ENCODE assay signal across 19 cellular contexts in genomic region chr2:18536100-18536499, GRCh38. TPM values are rescaled to one million over a fixed set of nuclear protein-coding genes. Genes with fewer than 3 reads are reported as not detected.
A peak's percentile ranks its signal among the peaks of the same experiment; 100 is the strongest.
DNase-seq lines count a peak whose midpoint lies in the region; ATAC-seq and TF ChIP-seq lines count a peak whose summit lies in the region.
"Had no signal": no experiment of that assay in that cellular context is flagged by ENCODE, and none has a peak within 500 bp of the region (broad histone marks: within the 10 kb centered on the region; RNA-seq: fewer than 3 reads in every experiment).

No MANE protein-coding gene starts in this region.

- DNase-seq in AG20443 (ENCODE audit: low spot score) (peak; percentile 53), HFFc6 (peak; percentile 52), astrocyte of the spinal cord (ENCODE audit: low read depth, low spot score) (peak; percentile 16), left kidney (ENCODE audit: low read depth, low spot score) (peak; percentile 72), hypothalamus (lab: John Stamatoyannopoulos, UW) (no peak), DMS53 (lab: John Stamatoyannopoulos, UW) (no peak)
- DNase-seq: COR-L47; left cardiac atrium; MG63; NCI-H1930; NCI-H82; Peyer's patch; spleen; stimulated activated naive B cell treated with anti-CD40 and anti-IgM and Interleukin-4, amounts not matched to agents 10 μg/mL and 1 μg/mL and 100 μg/mL, for 72 hours; WERI-Rb-1 had no signal

- in situ Hi-C loops in astrocyte of the spinal cord (cut with HindIII; ENCODE audit: low sequenced_read_pairs), result no loop called here

- H3K9me3 Mint-ChIP-seq in HFFc6, result no peaks in the 10 kb centered on the region

- H3K27me3 Mint-ChIP-seq in HFFc6 (ENCODE audit: insufficient read depth), result no peaks in the 10 kb centered on the region; the same call in 1 of the 2 replicates

- H3K4me1 Mint-ChIP-seq in HFFc6 (ENCODE audit: low read depth), result peaks cover 14% of the 10 kb centered on the region
- H3K4me1 Mint-ChIP-seq: stimulated activated naive B cell treated with anti-CD40 and anti-IgM and Interleukin-4, amounts not matched to agents 10 μg/mL and 1 μg/mL and 100 μg/mL, for 72 hours had no signal

- H3K4me3 Mint-ChIP-seq in HFFc6, result peak overlapping the region; percentile 42
- H3K4me3 Mint-ChIP-seq: stimulated activated naive B cell treated with anti-CD40 and anti-IgM and Interleukin-4, amounts not matched to agents 10 μg/mL and 1 μg/mL and 100 μg/mL, for 72 hours had no signal

- ATAC-seq in HG02973 (IDR thresholded peaks at IDR 0.05; ENCODE audit: unreplicated experiment) (no peak), HG02642 (IDR thresholded peaks at IDR 0.05; ENCODE audit: poor library complexity, unreplicated experiment) (no peak)
- ATAC-seq: left cardiac atrium; stimulated activated naive B cell treated with anti-CD40 and anti-IgM and Interleukin-4, amounts not matched to agents 10 μg/mL and 1 μg/mL and 100 μg/mL, for 72 hours had no signal

- H3K27ac Mint-ChIP-seq in HFFc6, result no peak overlapping the region
- H3K27ac Mint-ChIP-seq: activated T-helper 2 cell treated with anti-CD3 and anti-CD28 coated beads, Interferon-gamma antibody, Interleukin-2, Interleukin-4, amounts not matched to agents 10 μg/mL and 5 μg/mL and 100 μg/mL, durations not matched to agents 14 hours and 24 hours and 36 hours; stimulated activated naive B cell treated with anti-CD40 and anti-IgM and Interleukin-4, amounts not matched to agents 10 μg/mL and 1 μg/mL and 100 μg/mL, for 72 hours had no signal

- H3K36me3 Mint-ChIP-seq in HFFc6 (ENCODE audit: low read depth), result no peaks in the 10 kb centered on the region

- TF ChIP-seq CTCF in HFFc6 (IDR thresholded peaks at IDR 0.05) (no peak), astrocyte of the spinal cord (IDR thresholded peaks at IDR 0.05; ENCODE audit: low read depth, low read length) (no peak)

- H3K4me3 ChIP-seq in astrocyte of the spinal cord (ENCODE audit: low read depth, low read length), result no peak overlapping the region
- H3K4me3 ChIP-seq: MG63, Peyer's patch, spleen had no signal

RNA-seq across cellular contexts. Expression of gene RDH14, which starts 24.4 kb away (rescaled TPM):
- total RNA-seq in HFFc6 (2021; fragmentation: NEBNext Ultra II Directional; extraction: Animal tissue kit (Norgen Biotek cat#: 25700)), result 10 to 100 TPM; 15.0 to 21.6 (median 17.7) TPM

RNA-seq across cellular contexts. Expression of gene NT5C1B, which starts 53.3 kb away (rescaled TPM):
- total RNA-seq in HFFc6 (2021; fragmentation: NEBNext Ultra II Directional; extraction: Animal tissue kit (Norgen Biotek cat#: 25700)), result not detected
- total RNA-seq: activated T-helper 2 cell treated with anti-CD3 and anti-CD28 coated beads, Interferon-gamma antibody, Interleukin-2, Interleukin-4, amounts not matched to agents 10 μg/mL and 5 μg/mL and 100 μg/mL, durations not matched to agents 14 hours and 24 hours and 36 hours; left cardiac atrium; Peyer's patch; spleen; ureter had no signal

Comparison
In these comparisons a context has a peak if more than half of its experiments do, and no peak if none do; other contexts are left out.
1. DNase-seq: peak in AG20443 (single experiment), HFFc6 (single experiment), astrocyte of the spinal cord (single experiment) and left kidney (single experiment); none in hypothalamus (0 of 51) and DMS53 (single experiment).